15 cellular contexts compared by ENCODE assay signal in genomic region chr18:79784965-79785770, GRCh38. TPM values are rescaled to one million over a fixed set of nuclear protein-coding genes. Genes with fewer than 3 reads are reported as not detected.
DNase-seq lines count a peak whose midpoint lies in the region; ATAC-seq and TF ChIP-seq lines count a peak whose summit lies in the region.
"Had no signal": no experiment of that assay in that cellular context is flagged by ENCODE, and none has a peak within 500 bp of the region (broad histone marks: within the 10 kb centered on the region; RNA-seq: fewer than 3 reads in every experiment).

No MANE protein-coding gene starts in this region.

- no peak overlapping the region for H2AFZ ChIP-seq in OCI-LY1 (ENCODE audit: low read length)

- H3K27me3 ChIP-seq in DOHH2 (ENCODE audit: control insufficient read depth, low read length) (peaks cover 7% of the 10 kb centered on the region; the same call in 1 of the 2 replicates), OCI-LY1 (ENCODE audit: insufficient read depth, low read length) (peaks cover 12% of the 10 kb centered on the region; the same call in 1 of the 2 replicates), skeletal muscle satellite cell (ENCODE audit: control insufficient read depth, insufficient read depth, low read length) (peaks cover 77% of the 10 kb centered on the region)
- H3K27me3 ChIP-seq: ovary had no signal

- DNase-seq in fibroblast of villous mesenchyme (ENCODE audit: low read depth) = peak; percentile 75
- DNase-seq in HFFc6 = no peak
- no peak for DNase-seq in NCI-H187 treated with DMSO at 0.1 percent for 48 hours (lab: John Stamatoyannopoulos, UW)
- DNase-seq in dedifferentiated amniotic fluid mesenchymal stem cell (ENCODE audit: extremely low spot score) = no peak
- DNase-seq: activated CD4-positive, alpha-beta T cell treated with anti-CD3 and anti-CD28 coated beads, Interleukin-2, amount 50 U/mL, for 48 hours; foreskin keratinocyte; Kasumi-1; NCI-H2107; NCI-H774; ovary; T1000 had no signal

- H3K4me2 ChIP-seq in DOHH2 (ENCODE audit: low read length) (peak overlapping the region; percentile 28), OCI-LY1 (ENCODE audit: low read length) (peak overlapping the region; percentile 15; the same call in 1 of the 2 replicates), skeletal muscle satellite cell (ENCODE audit: low read length) (peak overlapping the region; percentile 57)

- H4K20me1 ChIP-seq in DOHH2 (ENCODE audit: control insufficient read depth, insufficient read depth, low read depth, low read length) = no peaks in the 10 kb centered on the region
- H4K20me1 ChIP-seq in OCI-LY1 (ENCODE audit: insufficient read depth, low read length) = no peaks in the 10 kb centered on the region

- no peak overlapping the region for H3K4me3 Mint-ChIP-seq in HFFc6

- H3K4me1 ChIP-seq in DOHH2 (ENCODE audit: control insufficient read depth, low read length) = peaks cover 10% of the 10 kb centered on the region
- peaks cover 15% of the 10 kb centered on the region for H3K4me1 ChIP-seq in OCI-LY1 (ENCODE audit: insufficient read depth, low read length, severe bottlenecking)
- H3K4me1 ChIP-seq in skeletal muscle satellite cell (ENCODE audit: control insufficient read depth, insufficient read depth, low read length) = peaks cover 18% of the 10 kb centered on the region
- H3K4me1 ChIP-seq: foreskin keratinocyte had no signal

- ATAC-seq in GM18909 (IDR thresholded peaks at IDR 0.05; ENCODE audit: poor library complexity, unreplicated experiment) = no peak
- ATAC-seq: foreskin keratinocyte had no signal

- H3K4me3 ChIP-seq in DOHH2 (ENCODE audit: low read length) (0 out of 2 replicates have a peak overlapping the region, but pooled peaks have one; percentile 5), OCI-LY1 (ENCODE audit: low read depth, low read length, poor library complexity, severe bottlenecking) (peak overlapping the region; percentile 21), fibroblast of villous mesenchyme (ENCODE audit: low read depth, low read length) (no peak overlapping the region), skeletal muscle satellite cell (ENCODE audit: low read length) (peak overlapping the region; percentile 14)
- H3K4me3 ChIP-seq: ovary had no signal

- no peak overlapping the region for H3K27ac Mint-ChIP-seq in HFFc6

- no peaks in the 10 kb centered on the region for H3K36me3 ChIP-seq in DOHH2 (ENCODE audit: control insufficient read depth, low read length)
- H3K36me3 ChIP-seq in OCI-LY1 (ENCODE audit: insufficient read depth, low read length) = no peaks in the 10 kb centered on the region
- H3K36me3 ChIP-seq in skeletal muscle satellite cell (ENCODE audit: insufficient read depth, low read length) = no peaks in the 10 kb centered on the region
- H3K36me3 ChIP-seq: ovary had no signal

- H3K79me2 ChIP-seq in DOHH2 (ENCODE audit: control insufficient read depth, low read length) (no peaks in the 10 kb centered on the region), OCI-LY1 (ENCODE audit: insufficient read depth, low read length) (no peaks in the 10 kb centered on the region)

- H3F3A ChIP-seq in DOHH2 (ENCODE audit: control insufficient read depth, insufficient read depth) = no peaks in the 10 kb centered on the region
- no peaks in the 10 kb centered on the region for H3F3A ChIP-seq in OCI-LY1 (ENCODE audit: insufficient read depth, low read length)

- peaks cover 9% of the 10 kb centered on the region; the same call in 1 of the 2 replicates for H3K9me3 Mint-ChIP-seq in HFFc6

- H3K9me3 ChIP-seq in DOHH2 (ENCODE audit: control insufficient read depth, insufficient read depth, low read length) (peaks cover 7% of the 10 kb centered on the region; the same call in 1 of the 2 replicates), OCI-LY1 (ENCODE audit: low read length) (no peaks in the 10 kb centered on the region), skeletal muscle satellite cell (replicated peaks; ENCODE audit: low read length) (no peaks in the 10 kb centered on the region)
- H3K9me3 ChIP-seq: ovary had no signal

- TF ChIP-seq CTCF in DOHH2 (IDR thresholded peaks at IDR 0.05; ENCODE audit: low read depth, low read length, poor library complexity, severe bottlenecking) (no peak), OCI-LY1 (IDR thresholded peaks at IDR 0.05; ENCODE audit: low read length) (no peak), fibroblast of villous mesenchyme (IDR thresholded peaks at IDR 0.05; ENCODE audit: insufficient read depth, low read depth, low read length) (no peak), HFFc6 (IDR thresholded peaks at IDR 0.05) (no peak)

- H3K27me3 Mint-ChIP-seq in HFFc6 (ENCODE audit: insufficient read depth) = peaks cover 27% of the 10 kb centered on the region

- no peak overlapping the region for H3K27ac ChIP-seq in DOHH2 (ENCODE audit: low read depth, low read length)
- H3K27ac ChIP-seq in OCI-LY1 (ENCODE audit: low read depth, low read length, poor library complexity, severe bottlenecking) = no peak overlapping the region
- H3K27ac ChIP-seq: foreskin keratinocyte, ovary had no signal

- H3K4me1 Mint-ChIP-seq in HFFc6 (ENCODE audit: low read depth) = no peaks in the 10 kb centered on the region

- no peak overlapping the region for H3K9ac ChIP-seq in OCI-LY1 (ENCODE audit: low read length)
- H3K9ac ChIP-seq in skeletal muscle satellite cell (ENCODE audit: low read depth, low read length) = no peak overlapping the region

- no peaks in the 10 kb centered on the region for H3K9me2 ChIP-seq in DOHH2 (replicated peaks; ENCODE audit: control insufficient read depth, low read length)
- no peaks in the 10 kb centered on the region for H3K9me2 ChIP-seq in OCI-LY1 (ENCODE audit: low read depth, low read length)

- no peaks in the 10 kb centered on the region for H3K36me3 Mint-ChIP-seq in HFFc6 (ENCODE audit: low read depth)

RNA-seq across cellular contexts. Expression of gene KCNG2, which starts 12.6 kb away (rescaled TPM):
- under 0.01 and 0.64 TPM in 2 replicates for total RNA-seq in fibroblast of villous mesenchyme
- not detected in 2 replicates for total RNA-seq in skeletal muscle satellite cell (2012; rRNA removed)
- not detected for total RNA-seq in HFFc6 (2021; fragmentation: NEBNext Ultra II Directional; extraction: Animal tissue kit (Norgen Biotek cat#: 25700))
- total RNA-seq: foreskin keratinocyte had no signal
